In the genomic region with DNA sequence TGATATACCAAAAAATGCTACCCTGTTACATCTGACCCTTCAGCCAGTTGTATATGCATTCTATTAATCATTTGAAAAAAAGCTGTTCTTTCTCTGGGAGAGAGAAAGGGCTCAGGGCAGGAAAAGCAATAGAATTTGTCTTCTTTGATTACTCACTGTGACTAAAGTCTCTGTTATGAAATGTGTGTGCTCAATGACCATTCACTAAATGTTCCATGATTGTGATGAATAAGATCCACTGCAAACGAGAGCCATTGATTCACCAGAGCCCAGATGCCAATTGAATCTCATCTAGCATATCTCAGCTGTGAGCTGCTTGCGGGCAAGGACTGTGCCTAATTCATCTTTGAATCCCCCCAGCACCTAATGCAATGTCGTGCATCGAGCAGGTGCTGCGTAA, we compare ENCODE assay signal across 20 cellular contexts.
"Had no signal": no experiment of that assay in that cellular context is flagged by ENCODE, and none has a peak within 500 bp of the region (broad histone marks: within the 10 kb centered on the region; RNA-seq: fewer than 3 reads in every experiment).

No MANE protein-coding gene starts in this region.

- ATAC-seq: effector memory CD8-positive, alpha-beta T cell; gastroesophageal sphincter; left colon; left ventricle myocardium superior; right cardiac atrium; stimulated activated naive CD8-positive, alpha-beta T cell treated with anti-CD3 and anti-CD28 coated beads, Interleukin-15, Interleukin-2, amounts not matched to agents 100 U/mL and 50 U/mL, for 24 hours had no signal

- FAIRE-seq: colon, keratinocyte had no signal

- H3K27ac ChIP-seq: esophagus squamous epithelium, gastroesophageal sphincter, transverse colon had no signal

- H3K4me1 ChIP-seq: esophagus squamous epithelium, gastroesophageal sphincter, transverse colon had no signal

- H3K27me3 Mint-ChIP-seq: dendritic cell treated with granulocyte-macrophage colony-stimulating factor and Interleukin-4, amounts not matched to agents 40 ng/mL and 50 ng/mL, for 4 days; effector memory CD8-positive, alpha-beta T cell had no signal

- H3K4me1 Mint-ChIP-seq: naive B cell, nephron had no signal

- H3K9me3 Mint-ChIP-seq: dendritic cell treated with granulocyte-macrophage colony-stimulating factor and Interleukin-4, amounts not matched to agents 40 ng/mL and 50 ng/mL, for 4 days; nephron had no signal

- DNase-seq: cerebellar nuclear complex; effector memory CD8-positive, alpha-beta T cell; esophagus squamous epithelium; foreskin fibroblast; glutamatergic neuron; left colon; left ventricle myocardium superior; mesendoderm; naive B cell; right cardiac atrium; stimulated activated CD4-positive, alpha-beta T cell treated with anti-CD3 and anti-CD28 coated beads, Interleukin-2, amount 100 ng/mL, for 48 hours; stimulated activated naive CD8-positive, alpha-beta T cell treated with anti-CD3 and anti-CD28 coated beads, Interleukin-15, Interleukin-2, amounts not matched to agents 100 U/mL and 50 U/mL, for 24 hours; transverse colon had no signal

- H3K27me3 ChIP-seq: esophagus squamous epithelium, gastroesophageal sphincter, transverse colon had no signal

- H3K36me3 Mint-ChIP-seq: naive B cell had no signal

- H3K9me3 ChIP-seq: esophagus squamous epithelium, gastroesophageal sphincter, transverse colon had no signal

- H3K36me3 ChIP-seq: esophagus squamous epithelium, gastroesophageal sphincter, transverse colon had no signal

- H3K4me3 ChIP-seq: esophagus squamous epithelium, gastroesophageal sphincter, lung, smooth muscle cell, transverse colon had no signal

- H3K4me3 Mint-ChIP-seq: dendritic cell treated with granulocyte-macrophage colony-stimulating factor and Interleukin-4, amounts not matched to agents 40 ng/mL and 50 ng/mL, for 4 days; effector memory CD8-positive, alpha-beta T cell; nephron had no signal

- H3K27ac Mint-ChIP-seq: dendritic cell treated with granulocyte-macrophage colony-stimulating factor and Interleukin-4, amounts not matched to agents 40 ng/mL and 50 ng/mL, for 4 days; effector memory CD8-positive, alpha-beta T cell; naive B cell; nephron had no signal
